In the genomic region with DNA sequence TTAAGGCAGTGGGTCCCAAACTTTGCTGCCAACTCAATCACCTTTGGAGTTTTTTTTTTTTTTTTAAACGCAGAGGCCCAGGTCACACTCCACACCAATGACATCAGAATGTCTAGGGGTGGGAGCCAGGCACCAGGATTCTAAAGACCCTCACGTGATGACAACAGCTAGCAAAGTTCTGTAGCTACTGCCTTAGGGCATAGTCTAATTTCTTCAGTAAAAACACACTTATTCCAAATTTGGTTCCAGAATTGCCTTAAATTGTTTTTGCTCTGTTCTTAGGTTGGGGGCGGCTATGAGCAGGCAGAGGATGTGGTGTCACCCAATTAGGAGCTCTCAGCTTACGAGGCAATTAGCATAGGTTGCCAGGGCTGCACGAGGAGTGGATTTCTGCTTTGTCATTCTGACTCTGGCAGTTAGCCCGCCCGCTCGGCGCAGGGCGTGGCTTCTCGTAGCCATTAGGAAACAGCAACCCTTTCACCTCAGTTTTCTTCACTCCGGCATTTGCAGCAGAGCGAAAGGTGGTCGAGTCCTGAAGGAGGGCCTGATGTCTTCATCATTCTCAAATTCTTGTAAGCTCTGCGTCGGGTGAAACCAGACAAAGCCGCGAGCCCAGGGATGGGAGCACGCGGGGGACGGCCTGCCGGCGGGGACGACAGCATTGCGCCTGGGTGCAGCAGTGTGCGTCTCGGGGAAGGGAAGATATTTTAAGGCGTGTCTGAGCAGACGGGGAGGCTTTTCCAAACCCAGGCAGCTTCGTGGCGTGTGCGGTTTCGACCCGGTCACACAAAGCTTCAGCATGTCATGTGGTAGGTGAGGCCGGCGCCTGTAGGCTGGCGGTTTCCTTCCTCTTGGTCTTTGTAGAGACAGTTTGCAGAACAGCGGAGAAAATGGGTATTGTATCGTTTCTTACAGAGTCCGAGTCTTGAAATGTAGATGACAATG, we compare ENCODE assay signal across 1 cellular context.
TF ChIP-seq lines count a peak whose summit lies in the region.

No MANE protein-coding gene starts in this region.

TF ChIP-seq in HepG2, 621 proteins besides CTCF, POLR2A, EP300 and RAD21 (continued from another document and continues in another):
- TF ChIP-seq, protein P1, sequence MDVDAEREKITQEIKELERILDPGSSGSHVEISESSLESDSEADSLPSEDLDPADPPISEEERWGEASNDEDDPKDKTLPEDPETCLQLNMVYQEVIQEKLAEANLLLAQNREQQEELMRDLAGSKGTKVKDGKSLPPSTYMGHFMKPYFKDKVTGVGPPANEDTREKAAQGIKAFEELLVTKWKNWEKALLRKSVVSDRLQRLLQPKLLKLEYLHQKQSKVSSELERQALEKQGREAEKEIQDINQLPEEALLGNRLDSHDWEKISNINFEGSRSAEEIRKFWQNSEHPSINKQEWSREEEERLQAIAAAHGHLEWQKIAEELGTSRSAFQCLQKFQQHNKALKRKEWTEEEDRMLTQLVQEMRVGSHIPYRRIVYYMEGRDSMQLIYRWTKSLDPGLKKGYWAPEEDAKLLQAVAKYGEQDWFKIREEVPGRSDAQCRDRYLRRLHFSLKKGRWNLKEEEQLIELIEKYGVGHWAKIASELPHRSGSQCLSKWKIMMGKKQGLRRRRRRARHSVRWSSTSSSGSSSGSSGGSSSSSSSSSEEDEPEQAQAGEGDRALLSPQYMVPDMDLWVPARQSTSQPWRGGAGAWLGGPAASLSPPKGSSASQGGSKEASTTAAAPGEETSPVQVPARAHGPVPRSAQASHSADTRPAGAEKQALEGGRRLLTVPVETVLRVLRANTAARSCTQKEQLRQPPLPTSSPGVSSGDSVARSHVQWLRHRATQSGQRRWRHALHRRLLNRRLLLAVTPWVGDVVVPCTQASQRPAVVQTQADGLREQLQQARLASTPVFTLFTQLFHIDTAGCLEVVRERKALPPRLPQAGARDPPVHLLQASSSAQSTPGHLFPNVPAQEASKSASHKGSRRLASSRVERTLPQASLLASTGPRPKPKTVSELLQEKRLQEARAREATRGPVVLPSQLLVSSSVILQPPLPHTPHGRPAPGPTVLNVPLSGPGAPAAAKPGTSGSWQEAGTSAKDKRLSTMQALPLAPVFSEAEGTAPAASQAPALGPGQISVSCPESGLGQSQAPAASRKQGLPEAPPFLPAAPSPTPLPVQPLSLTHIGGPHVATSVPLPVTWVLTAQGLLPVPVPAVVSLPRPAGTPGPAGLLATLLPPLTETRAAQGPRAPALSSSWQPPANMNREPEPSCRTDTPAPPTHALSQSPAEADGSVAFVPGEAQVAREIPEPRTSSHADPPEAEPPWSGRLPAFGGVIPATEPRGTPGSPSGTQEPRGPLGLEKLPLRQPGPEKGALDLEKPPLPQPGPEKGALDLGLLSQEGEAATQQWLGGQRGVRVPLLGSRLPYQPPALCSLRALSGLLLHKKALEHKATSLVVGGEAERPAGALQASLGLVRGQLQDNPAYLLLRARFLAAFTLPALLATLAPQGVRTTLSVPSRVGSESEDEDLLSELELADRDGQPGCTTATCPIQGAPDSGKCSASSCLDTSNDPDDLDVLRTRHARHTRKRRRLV (CRISPR knock-in tag; IDR thresholded peaks at IDR 0.05): peak; percentile 70; the same call in 1 of the 2 replicates
- TF ChIP-seq TBX3 (IDR thresholded peaks at IDR 0.05; ENCODE audit: borderline replicate concordance) (peak; percentile 69; the same call in 1 of the 2 replicates), NCOR1 (IDR thresholded peaks at IDR 0.05; ENCODE audit: borderline replicate concordance, low read length) (0 out of 2 replicates have a peak, but pooled peaks have one; percentile 28), NR1H2 (CRISPR knock-in tag; IDR thresholded peaks at IDR 0.05; ENCODE audit: borderline replicate concordance, low read depth) (no peak), NONO (IDR thresholded peaks at IDR 0.05) (no peak), NONO (CRISPR knock-in tag; conservative IDR thresholded peaks at IDR 0.05) (0 out of 2 replicates have a peak, but pooled peaks have one; percentile 15), ZMAT3 (CRISPR knock-in tag; conservative IDR thresholded peaks at IDR 0.05) (0 out of 2 replicates have a peak, but pooled peaks have one; percentile 62), ZNF674 (CRISPR knock-in tag; IDR thresholded peaks at IDR 0.05; ENCODE audit: low read depth) (no peak), KMT2A (CRISPR knock-in tag; IDR thresholded peaks at IDR 0.05) (peak; percentile 87), TEAD3 (CRISPR knock-in tag; optimal IDR thresholded peaks at IDR 0.05; ENCODE audit: borderline replicate concordance) (peak; percentile 59), SAP130 (CRISPR knock-in tag; IDR thresholded peaks at IDR 0.05; ENCODE audit: low read depth) (peak; percentile 96), ZBTB3 (CRISPR knock-in tag; IDR thresholded peaks at IDR 0.05; ENCODE audit: borderline replicate concordance, low read depth) (no peak), PRPF4 (IDR thresholded peaks at IDR 0.05; ENCODE audit: low read depth, low read length, poor library complexity, severe bottlenecking) (no peak), HNF4G (IDR thresholded peaks at IDR 0.05; ENCODE audit: borderline replicate concordance, low read depth, low read length) (no peak; the same call in 1 of the 2 replicates), HNF4G (CRISPR knock-in tag; IDR thresholded peaks at IDR 0.05; ENCODE audit: borderline replicate concordance, low read depth) (0 out of 2 replicates have a peak, but pooled peaks have one; percentile 46), FOXJ3 (CRISPR knock-in tag; IDR thresholded peaks at IDR 0.05; ENCODE audit: borderline replicate concordance) (no peak)
- TF ChIP-seq, protein P2, sequence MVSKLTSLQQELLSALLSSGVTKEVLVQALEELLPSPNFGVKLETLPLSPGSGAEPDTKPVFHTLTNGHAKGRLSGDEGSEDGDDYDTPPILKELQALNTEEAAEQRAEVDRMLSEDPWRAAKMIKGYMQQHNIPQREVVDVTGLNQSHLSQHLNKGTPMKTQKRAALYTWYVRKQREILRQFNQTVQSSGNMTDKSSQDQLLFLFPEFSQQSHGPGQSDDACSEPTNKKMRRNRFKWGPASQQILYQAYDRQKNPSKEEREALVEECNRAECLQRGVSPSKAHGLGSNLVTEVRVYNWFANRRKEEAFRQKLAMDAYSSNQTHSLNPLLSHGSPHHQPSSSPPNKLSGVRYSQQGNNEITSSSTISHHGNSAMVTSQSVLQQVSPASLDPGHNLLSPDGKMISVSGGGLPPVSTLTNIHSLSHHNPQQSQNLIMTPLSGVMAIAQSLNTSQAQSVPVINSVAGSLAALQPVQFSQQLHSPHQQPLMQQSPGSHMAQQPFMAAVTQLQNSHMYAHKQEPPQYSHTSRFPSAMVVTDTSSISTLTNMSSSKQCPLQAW (CRISPR knock-in tag; IDR thresholded peaks at IDR 0.05): peak; percentile 80
- TF ChIP-seq, protein P3, sequence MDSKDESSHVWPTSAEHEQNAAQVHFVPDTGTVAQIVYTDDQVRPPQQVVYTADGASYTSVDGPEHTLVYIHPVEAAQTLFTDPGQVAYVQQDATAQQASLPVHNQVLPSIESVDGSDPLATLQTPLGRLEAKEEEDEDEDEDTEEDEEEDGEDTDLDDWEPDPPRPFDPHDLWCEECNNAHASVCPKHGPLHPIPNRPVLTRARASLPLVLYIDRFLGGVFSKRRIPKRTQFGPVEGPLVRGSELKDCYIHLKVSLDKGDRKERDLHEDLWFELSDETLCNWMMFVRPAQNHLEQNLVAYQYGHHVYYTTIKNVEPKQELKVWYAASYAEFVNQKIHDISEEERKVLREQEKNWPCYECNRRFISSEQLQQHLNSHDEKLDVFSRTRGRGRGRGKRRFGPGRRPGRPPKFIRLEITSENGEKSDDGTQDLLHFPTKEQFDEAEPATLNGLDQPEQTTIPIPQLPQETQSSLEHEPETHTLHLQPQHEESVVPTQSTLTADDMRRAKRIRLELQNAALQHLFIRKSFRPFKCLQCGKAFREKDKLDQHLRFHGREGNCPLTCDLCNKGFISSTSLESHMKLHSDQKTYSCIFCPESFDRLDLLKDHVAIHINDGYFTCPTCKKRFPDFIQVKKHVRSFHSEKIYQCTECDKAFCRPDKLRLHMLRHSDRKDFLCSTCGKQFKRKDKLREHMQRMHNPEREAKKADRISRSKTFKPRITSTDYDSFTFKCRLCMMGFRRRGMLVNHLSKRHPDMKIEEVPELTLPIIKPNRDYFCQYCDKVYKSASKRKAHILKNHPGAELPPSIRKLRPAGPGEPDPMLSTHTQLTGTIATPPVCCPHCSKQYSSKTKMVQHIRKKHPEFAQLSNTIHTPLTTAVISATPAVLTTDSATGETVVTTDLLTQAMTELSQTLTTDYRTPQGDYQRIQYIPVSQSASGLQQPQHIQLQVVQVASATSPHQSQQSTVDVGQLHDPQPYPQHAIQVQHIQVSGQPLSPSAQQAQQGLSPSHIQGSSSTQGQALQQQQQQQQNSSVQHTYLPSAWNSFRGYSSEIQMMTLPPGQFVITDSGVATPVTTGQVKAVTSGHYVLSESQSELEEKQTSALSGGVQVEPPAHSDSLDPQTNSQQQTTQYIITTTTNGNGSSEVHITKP (CRISPR knock-in tag; IDR thresholded peaks at IDR 0.05; ENCODE audit: low read depth): 0 out of 2 replicates have a peak, but pooled peaks have one; percentile 31
- TF ChIP-seq, protein P4, sequence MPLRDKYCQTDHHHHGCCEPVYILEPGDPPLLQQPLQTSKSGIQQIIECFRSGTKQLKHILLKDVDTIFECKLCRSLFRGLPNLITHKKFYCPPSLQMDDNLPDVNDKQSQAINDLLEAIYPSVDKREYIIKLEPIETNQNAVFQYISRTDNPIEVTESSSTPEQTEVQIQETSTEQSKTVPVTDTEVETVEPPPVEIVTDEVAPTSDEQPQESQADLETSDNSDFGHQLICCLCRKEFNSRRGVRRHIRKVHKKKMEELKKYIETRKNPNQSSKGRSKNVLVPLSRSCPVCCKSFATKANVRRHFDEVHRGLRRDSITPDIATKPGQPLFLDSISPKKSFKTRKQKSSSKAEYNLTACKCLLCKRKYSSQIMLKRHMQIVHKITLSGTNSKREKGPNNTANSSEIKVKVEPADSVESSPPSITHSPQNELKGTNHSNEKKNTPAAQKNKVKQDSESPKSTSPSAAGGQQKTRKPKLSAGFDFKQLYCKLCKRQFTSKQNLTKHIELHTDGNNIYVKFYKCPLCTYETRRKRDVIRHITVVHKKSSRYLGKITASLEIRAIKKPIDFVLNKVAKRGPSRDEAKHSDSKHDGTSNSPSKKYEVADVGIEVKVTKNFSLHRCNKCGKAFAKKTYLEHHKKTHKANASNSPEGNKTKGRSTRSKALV (CRISPR knock-in tag; IDR thresholded peaks at IDR 0.05): no peak
- TF ChIP-seq, protein P5, sequence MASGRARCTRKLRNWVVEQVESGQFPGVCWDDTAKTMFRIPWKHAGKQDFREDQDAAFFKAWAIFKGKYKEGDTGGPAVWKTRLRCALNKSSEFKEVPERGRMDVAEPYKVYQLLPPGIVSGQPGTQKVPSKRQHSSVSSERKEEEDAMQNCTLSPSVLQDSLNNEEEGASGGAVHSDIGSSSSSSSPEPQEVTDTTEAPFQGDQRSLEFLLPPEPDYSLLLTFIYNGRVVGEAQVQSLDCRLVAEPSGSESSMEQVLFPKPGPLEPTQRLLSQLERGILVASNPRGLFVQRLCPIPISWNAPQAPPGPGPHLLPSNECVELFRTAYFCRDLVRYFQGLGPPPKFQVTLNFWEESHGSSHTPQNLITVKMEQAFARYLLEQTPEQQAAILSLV (CRISPR knock-in tag; IDR thresholded peaks at IDR 0.05; ENCODE audit: borderline replicate concordance): no peak
- TF ChIP-seq, protein P6, sequence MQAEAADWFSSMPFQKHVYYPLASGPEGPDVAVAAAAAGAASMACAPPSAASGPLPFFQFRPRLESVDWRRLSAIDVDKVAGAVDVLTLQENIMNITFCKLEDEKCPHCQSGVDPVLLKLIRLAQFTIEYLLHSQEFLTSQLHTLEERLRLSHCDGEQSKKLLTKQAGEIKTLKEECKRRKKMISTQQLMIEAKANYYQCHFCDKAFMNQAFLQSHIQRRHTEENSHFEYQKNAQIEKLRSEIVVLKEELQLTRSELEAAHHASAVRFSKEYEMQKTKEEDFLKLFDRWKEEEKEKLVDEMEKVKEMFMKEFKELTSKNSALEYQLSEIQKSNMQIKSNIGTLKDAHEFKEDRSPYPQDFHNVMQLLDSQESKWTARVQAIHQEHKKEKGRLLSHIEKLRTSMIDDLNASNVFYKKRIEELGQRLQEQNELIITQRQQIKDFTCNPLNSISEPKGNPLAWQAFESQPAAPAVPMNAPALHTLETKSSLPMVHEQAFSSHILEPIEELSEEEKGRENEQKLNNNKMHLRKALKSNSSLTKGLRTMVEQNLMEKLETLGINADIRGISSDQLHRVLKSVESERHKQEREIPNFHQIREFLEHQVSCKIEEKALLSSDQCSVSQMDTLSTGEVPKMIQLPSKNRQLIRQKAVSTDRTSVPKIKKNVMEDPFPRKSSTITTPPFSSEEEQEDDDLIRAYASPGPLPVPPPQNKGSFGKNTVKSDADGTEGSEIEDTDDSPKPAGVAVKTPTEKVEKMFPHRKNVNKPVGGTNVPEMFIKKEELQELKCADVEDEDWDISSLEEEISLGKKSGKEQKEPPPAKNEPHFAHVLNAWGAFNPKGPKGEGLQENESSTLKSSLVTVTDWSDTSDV (CRISPR knock-in tag; IDR thresholded peaks at IDR 0.05): 0 out of 2 replicates have a peak, but pooled peaks have one; percentile 39
